14 cellular contexts compared by ENCODE assay signal in genomic region chr13:71861769-71862168, GRCh38. TPM values are rescaled to one million over a fixed set of nuclear protein-coding genes. Genes with fewer than 3 reads are reported as not detected.
DNase-seq lines count a peak whose midpoint lies in the region; ATAC-seq and TF ChIP-seq lines count a peak whose summit lies in the region.
"Had no signal": no experiment of that assay in that cellular context is flagged by ENCODE, and none has a peak within 500 bp of the region (broad histone marks: within the 10 kb centered on the region; RNA-seq: fewer than 3 reads in every experiment).

No MANE protein-coding gene starts in this region.

- 59 to 75% (median 70%) methylated on average over 1 of the region's 1 CpG for WGBS in heart left ventricle, 4 donors

- H3K36me3 ChIP-seq in left ventricle myocardium inferior (no peaks in the 10 kb centered on the region), heart left ventricle (no peaks in the 10 kb centered on the region), duodenal mucosa (ENCODE audit: control insufficient read depth in 1 of 2, insufficient read depth in 2 of 2, low read length in 2 of 2) (no peaks in the 10 kb centered on the region), neural cell (ENCODE audit: insufficient read depth, low read length) (no peaks in the 10 kb centered on the region)

- H3K9ac ChIP-seq in duodenal mucosa (ENCODE audit: low read depth in 1 of 2, low read length in 2 of 2): peak overlapping the region in 1 of 2 donors; percentile 11
- H3K9ac ChIP-seq in neural cell (ENCODE audit: low read length): no peak overlapping the region

- intact Hi-C loops in left ventricle myocardium inferior (cut with micrococcal nuclease) (loop anchor here (5.0 kb wide), 1 partner anchor 609 kb away; no protein-coding TSS in a partner anchor), heart left ventricle (cut with DNase I) (loop anchor here in 6 of 10 donors (5.0 to 10.0 kb wide), 9 partner anchors 67 to 617 kb away; no protein-coding TSS in a partner anchor)

- H2AFZ ChIP-seq in neural cell (ENCODE audit: low read depth, low read length): no peak overlapping the region
- H2AFZ ChIP-seq: PC-9 had no signal

- peaks cover 29% of the 10 kb centered on the region for H3K27me3 ChIP-seq in left ventricle myocardium inferior (ENCODE audit: low read depth)
- peaks cover 0 to 21% (median 8%) of the 10 kb centered on the region in 9 donors for H3K27me3 ChIP-seq in heart left ventricle
- H3K27me3 ChIP-seq in duodenal mucosa (ENCODE audit: control insufficient read depth in 1 of 2, insufficient read depth in 2 of 2, low read length in 2 of 2): no peaks in the 10 kb centered on the region
- peaks cover 15% of the 10 kb centered on the region for H3K27me3 ChIP-seq in neural cell (ENCODE audit: insufficient read depth, low read depth, low read length)

- H3K9me3 ChIP-seq in left ventricle myocardium inferior (replicated peaks) (no peaks in the 10 kb centered on the region), heart left ventricle (no peaks in the 10 kb centered on the region), duodenal mucosa (ENCODE audit: control insufficient read depth in 1 of 2, low read length in 2 of 2) (no peaks in the 10 kb centered on the region), neural cell (ENCODE audit: low read length) (no peaks in the 10 kb centered on the region)

- TF ChIP-seq RAD21 in neural cell (conservative IDR thresholded peaks at IDR 0.05): no peak

- H3K4me3 ChIP-seq in left ventricle myocardium inferior (peak overlapping the region; percentile 10), heart left ventricle (peak overlapping the region in 1 of 12 donors; percentile 2), duodenal mucosa (ENCODE audit: low read depth in 1 of 2, low read length in 2 of 2) (peak overlapping the region; percentile 33 to 60), neural cell (ENCODE audit: low read length) (peak overlapping the region; percentile 92)
- H3K4me3 ChIP-seq: PC-9 had no signal

- H3F3A ChIP-seq in neural cell (ENCODE audit: insufficient read depth, low read length, poor library complexity, severe bottlenecking): no peaks in the 10 kb centered on the region

- no peak for TF ChIP-seq POLR2A in heart left ventricle (IDR thresholded peaks at IDR 0.05)

- TF ChIP-seq CTCF in left ventricle myocardium inferior (IDR thresholded peaks at IDR 0.05; ENCODE audit: borderline replicate concordance) (no peak), heart left ventricle (IDR thresholded peaks at IDR 0.05) (no peak), neural cell (IDR thresholded peaks at IDR 0.05; ENCODE audit: poor library complexity, severe bottlenecking) (no peak)

- DNase-seq in left ventricle myocardium inferior: no peak
- no peak for DNase-seq in heart left ventricle
- no peak for DNase-seq in T-helper 9 cell
- DNase-seq in NCI-H345 (lab: John Stamatoyannopoulos, UW): no peak
- no peak for DNase-seq in ureter (ENCODE audit: low spot score)
- DNase-seq: CD4-positive, CD25-positive, alpha-beta regulatory T cell; DMS53; NCI-H1105; NCI-H187 treated with DMSO at 0.1 percent for 48 hours; NCI-H526; PC-9 had no signal

- no peaks in the 10 kb centered on the region for H4K20me1 ChIP-seq in neural cell (ENCODE audit: insufficient read depth)

- H3K79me2 ChIP-seq in neural cell (replicated peaks; ENCODE audit: insufficient read depth, low read length): peaks cover 63% of the 10 kb centered on the region

- H3K4me1 ChIP-seq in left ventricle myocardium inferior (peaks cover 36% of the 10 kb centered on the region), heart left ventricle (peaks cover 0 to 24% (median 2%) of the 10 kb centered on the region in 12 donors), duodenal mucosa (ENCODE audit: control insufficient read depth in 1 of 2, insufficient read depth in 2 of 2, low read length in 2 of 2) (peaks cover 9 to 28% of the 10 kb centered on the region in 2 donors)

- no peak for TF ChIP-seq EP300 in neural cell (conservative IDR thresholded peaks at IDR 0.05; ENCODE audit: poor library complexity, severe bottlenecking)

- H3K27ac ChIP-seq in left ventricle myocardium inferior (replicated peaks) (no peak overlapping the region), heart left ventricle (no peak overlapping the region), duodenal mucosa (ENCODE audit: low read depth, low read length) (no peak overlapping the region), neural cell (ENCODE audit: low read length) (no peak overlapping the region)
- H3K27ac ChIP-seq: PC-9 had no signal

- no peak overlapping the region for H3K4me2 ChIP-seq in neural cell (ENCODE audit: low read length)
- H3K4me2 ChIP-seq: PC-9 had no signal

- ATAC-seq in heart left ventricle: no peak
- ATAC-seq: HCT116 had no signal

- H3K9me2 ChIP-seq in neural cell (ENCODE audit: insufficient read depth, low read length): no peaks in the 10 kb centered on the region

TF ChIP-seq in neural cell, 6 proteins besides CTCF, POLR2A, EP300 and RAD21:
- no peak for TF ChIP-seq REST (IDR thresholded peaks at IDR 0.05; ENCODE audit: borderline replicate concordance)
- no peak for TF ChIP-seq MXI1 (conservative IDR thresholded peaks at IDR 0.05; ENCODE audit: poor library complexity, severe bottlenecking)
- no peak for TF ChIP-seq SMC3 (conservative IDR thresholded peaks at IDR 0.05; ENCODE audit: poor library complexity)
- TF ChIP-seq EZH2 (IDR thresholded peaks at IDR 0.05; ENCODE audit: borderline replicate concordance, insufficient read depth, low read length, poor library complexity, severe bottlenecking): no peak
- TF ChIP-seq POLR2AphosphoS5 (IDR thresholded peaks at IDR 0.05): no peak
- no peak for TF ChIP-seq TAF1 (IDR thresholded peaks at IDR 0.05; ENCODE audit: low read depth)

RNA-seq across cellular contexts. Expression of gene DACH1, which starts 5.2 kb away (rescaled TPM):
- total RNA-seq in left ventricle myocardium inferior (3.4 TPM), heart left ventricle (1 to 10 TPM; 1.2 to 3.8 (median 2.2) TPM), ureter (10.4 TPM)
- polyA plus RNA-seq in heart left ventricle (1 to 10 TPM; 1.2 TPM), neural cell (14.4 and 20.0 TPM in 2 replicates)
- 33.4 and 37.7 TPM in 2 replicates for polyA minus RNA-seq in neural cell
- polyA plus RNA-seq: CD4-positive, CD25-positive, alpha-beta regulatory T cell had no signal
